In genomic region chr10:56593120-56593519, GRCh38 we compare ENCODE assay signal across 11 cellular contexts.
"Had no signal": no experiment of that assay in that cellular context is flagged by ENCODE, and none has a peak within 500 bp of the region (broad histone marks: within the 10 kb centered on the region; RNA-seq: fewer than 3 reads in every experiment).

No MANE protein-coding gene starts in this region.

- H3K27ac ChIP-seq: GM23248 had no signal

- H2AFZ ChIP-seq: GM23248, GM23338 had no signal

- H3K9ac ChIP-seq: GM23248 had no signal

- FAIRE-seq: H1, H54 had no signal

- H3K4me2 ChIP-seq: GM23338 had no signal

- DNase-seq: GM23248, GOT3, H7, H9, HCEC 1CT, HFFc6 had no signal

- H3K36me3 ChIP-seq: HAP-1 had no signal

- H3K4me1 ChIP-seq: HAP-1 had no signal

- ATAC-seq: GM23338, HCT116 had no signal

- H3K4me3 ChIP-seq: GM23248, GM23338, HAP-1 had no signal

- H3K9me3 ChIP-seq: HAP-1 had no signal
